24 cellular contexts compared by ENCODE assay signal in the genomic region with DNA sequence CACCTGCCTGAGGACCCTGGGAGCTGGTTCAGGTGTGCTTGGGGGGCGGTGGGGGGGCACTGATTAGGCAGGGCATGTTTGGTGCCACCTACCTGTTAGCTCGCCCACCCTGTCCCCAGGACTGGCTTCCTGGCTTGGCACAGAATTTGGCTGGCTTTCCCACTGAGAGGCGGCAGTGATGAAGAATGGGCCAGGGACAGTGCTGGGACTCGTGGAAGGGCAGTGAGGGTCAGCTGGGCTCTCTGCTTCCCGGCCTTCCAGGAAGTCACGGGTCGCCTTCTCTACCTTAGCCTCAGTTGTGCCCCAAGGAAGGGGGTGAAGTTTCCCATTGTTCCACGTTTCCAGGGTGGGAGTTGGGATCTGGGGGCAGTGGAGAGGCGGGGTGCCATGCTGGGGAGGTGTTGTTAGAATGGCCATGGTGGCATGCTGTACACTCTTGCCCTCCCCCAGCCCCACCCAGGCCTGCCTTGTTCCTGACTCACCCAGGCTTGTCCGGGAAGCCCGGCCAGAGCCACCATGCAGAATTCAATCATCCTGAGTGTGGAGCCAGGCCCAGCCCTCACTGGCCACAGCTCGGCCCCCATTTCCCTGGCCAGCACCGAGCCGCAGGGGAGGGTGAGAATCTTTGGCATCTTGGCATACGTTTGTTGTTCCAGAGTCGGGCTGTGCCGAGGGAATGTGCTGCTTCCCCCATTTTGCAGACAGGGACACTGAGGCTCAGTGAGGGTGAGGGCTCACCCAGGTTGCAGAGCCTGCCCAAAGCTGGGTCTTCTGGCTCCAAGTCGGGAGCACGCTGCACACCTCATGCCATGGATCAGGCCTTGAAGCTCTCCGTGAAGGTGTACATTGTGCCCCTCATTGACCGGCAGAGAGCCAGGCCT. TPM values are rescaled to one million over a fixed set of nuclear protein-coding genes. Genes with fewer than 3 reads are reported as not detected.
DNase-seq lines count a peak whose midpoint lies in the region; ATAC-seq, FAIRE-seq and TF ChIP-seq lines count a peak whose summit lies in the region.
"Had no signal": no experiment of that assay in that cellular context is flagged by ENCODE, and none has a peak within 500 bp of the region (broad histone marks: within the 10 kb centered on the region; RNA-seq: fewer than 3 reads in every experiment).

No MANE protein-coding gene starts in this region.

- H3K79me2 ChIP-seq in H1 (ENCODE audit: control insufficient read depth in 1 of 2, insufficient read depth in 2 of 2, low read length in 2 of 2), result no peaks in the 10 kb centered on the region
- H3K79me2 ChIP-seq in osteoblast (ENCODE audit: insufficient read depth, low read length), result no peaks in the 10 kb centered on the region

- peak overlapping the region; percentile 89; the same call in 1 of the 2 replicates for H2BK15ac ChIP-seq in H1 (ENCODE audit: low read length)

- no peak for ATAC-seq in GM18873 (IDR thresholded peaks at IDR 0.05; ENCODE audit: low FRiP score, unreplicated experiment)
- ATAC-seq: activated CD8-positive, alpha-beta memory T cell treated with anti-CD3 and anti-CD28 coated beads, Interleukin-2, amount 10 ng/mL, durations not matched to agents 7 days and 5 days; activated T-helper 17 cell treated with anti-CD3 and anti-CD28 coated beads, Interleukin-2, amount 50 U/mL, for 72 hours; foreskin keratinocyte had no signal

- no peak for FAIRE-seq in H1 (lab: Jason Lieb, UNC)
- FAIRE-seq in D721Med (lab: Jason Lieb, UNC), result no peak
- FAIRE-seq: endothelial cell of umbilical vein, TTC549 had no signal

- TF ChIP-seq POLR2A in H1 (IDR thresholded peaks at IDR 0.05; ENCODE audit: control extremely low read depth in 1 of 2, low read depth in 2 of 2, low read length in 2 of 2), result no peak

- no peak overlapping the region for H2BK12ac ChIP-seq in H1 (ENCODE audit: low read depth, low read length)

- no peaks in the 10 kb centered on the region for H3K9me3 Mint-ChIP-seq in Calu3 (ENCODE audit: low read depth, unreplicated experiment)
- H3K9me3 Mint-ChIP-seq: activated naive CD8-positive, alpha-beta T cell treated with anti-CD3 and anti-CD28 coated beads, Interleukin-2, amount 10 ng/mL, durations not matched to agents 7 days and 5 days; activated T-helper 17 cell treated with anti-CD3 and anti-CD28 coated beads, Interleukin-2, amount 50 U/mL, for 72 hours had no signal

- no peak overlapping the region for H3K4me3 ChIP-seq in MG63
- no peak overlapping the region for H3K4me3 ChIP-seq in H1 (ENCODE audit: extremely low read depth in 1 of 4, insufficient read depth in 2 of 4, low read depth in 3 of 4, low read length in 4 of 4)
- H3K4me3 ChIP-seq in osteoblast (ENCODE audit: insufficient read depth, low read length), result no peak overlapping the region
- H3K4me3 ChIP-seq in foreskin fibroblast (ENCODE audit: low read depth in 1 of 2, low read length in 2 of 2), result no peak overlapping the region
- H3K4me3 ChIP-seq: breast epithelium, HAP-1 had no signal

- peak overlapping the region; percentile 79 for H4K91ac ChIP-seq in H1 (replicated peaks; ENCODE audit: insufficient read length, low read length)

- H2AFZ ChIP-seq in H1 (ENCODE audit: low read length) (no peak overlapping the region; the same call in 1 of the 2 replicates), osteoblast (ENCODE audit: low read length) (peak overlapping the region; percentile 51)

- WGBS in H1 (ENCODE audit: extremely low coverage in 1 of 2, insufficient coverage in 1 of 2, insufficient read length in 1 of 2, insufficient replicate concordance in 2 of 2, low coverage in 1 of 2, low lambda C conversion rate in 2 of 2, missing lambda C conversion rate in 1 of 2), 2 experiments, result 90% methylated on average over 21 of the region's 21 CpGs; no CpG with 5 or more reads in 1 of the 2 experiments

- H4K8ac ChIP-seq in H1 (ENCODE audit: extremely low read depth, insufficient read depth, low read length), result peak overlapping the region; percentile 31; the same call in 1 of the 2 replicates

- TF ChIP-seq CTCF in Calu3 (IDR thresholded peaks at IDR 0.05; ENCODE audit: unreplicated experiment) (no peak), H1 (IDR thresholded peaks at IDR 0.05; ENCODE audit: control extremely low read depth in 1 of 3, insufficient read depth in 1 of 3, low read depth in 1 of 3, low read length in 3 of 3) (no peak), osteoblast (IDR thresholded peaks at IDR 0.05; ENCODE audit: extremely low read depth, low read depth, low read length) (no peak), D721Med (IDR thresholded peaks at IDR 0.05; ENCODE audit: insufficient read depth, missing control alignments) (no peak), foreskin fibroblast (IDR thresholded peaks at IDR 0.05; ENCODE audit: low read depth, low read length) (no peak)

- no TSS peak for BruUV-seq in Calu3 (replicated peaks; lab: Mats Ljungman, UMichigan)

- no peak overlapping the region for H2BK5ac ChIP-seq in H1 (ENCODE audit: low read depth, low read length)

- H3K23me2 ChIP-seq in H1 (ENCODE audit: low read depth, low read length), result no peaks in the 10 kb centered on the region

- H3K9ac ChIP-seq in H1 (replicated peaks in 1 of 4; ENCODE audit: extremely low read depth in 1 of 4, low read depth in 3 of 4, low read length in 3 of 4), result no peak overlapping the region

- no peak overlapping the region for H3K4ac ChIP-seq in H1 (replicated peaks; ENCODE audit: insufficient read length, low read depth, low read length)

- H3K4me1 Mint-ChIP-seq in Calu3 (ENCODE audit: low read depth, unreplicated experiment), result no peaks in the 10 kb centered on the region
- H3K4me1 Mint-ChIP-seq: activated CD8-positive, alpha-beta memory T cell treated with anti-CD3 and anti-CD28 coated beads, Interleukin-2, amount 10 ng/mL, durations not matched to agents 7 days and 5 days; activated naive CD8-positive, alpha-beta T cell treated with anti-CD3 and anti-CD28 coated beads, Interleukin-2, amount 10 ng/mL, durations not matched to agents 7 days and 5 days; activated T-helper 17 cell treated with anti-CD3 and anti-CD28 coated beads, Interleukin-2, amount 50 U/mL, for 72 hours; IgD-negative memory B cell had no signal

- no peaks in the 10 kb centered on the region for H3K36me3 Mint-ChIP-seq in Calu3 (ENCODE audit: insufficient read depth, unreplicated experiment)
- H3K36me3 Mint-ChIP-seq: activated CD8-positive, alpha-beta memory T cell treated with anti-CD3 and anti-CD28 coated beads, Interleukin-2, amount 10 ng/mL, durations not matched to agents 7 days and 5 days; activated naive CD8-positive, alpha-beta T cell treated with anti-CD3 and anti-CD28 coated beads, Interleukin-2, amount 10 ng/mL, durations not matched to agents 7 days and 5 days; IgD-negative memory B cell had no signal

- H3K4me2 ChIP-seq in H1 (ENCODE audit: insufficient read depth in 1 of 2, low read depth in 2 of 2, low read length in 2 of 2), result no peak overlapping the region
- H3K4me2 ChIP-seq in osteoblast (ENCODE audit: insufficient read depth, low read length), result no peak overlapping the region

- H2BK120ac ChIP-seq in H1 (replicated peaks; ENCODE audit: low read depth, low read length), result no peak overlapping the region

- H3K27me3 ChIP-seq in MG63 (no peaks in the 10 kb centered on the region), H1 (replicated peaks in 1 of 4; ENCODE audit: control insufficient read depth in 3 of 4, extremely low read depth in 1 of 4, insufficient read depth in 3 of 4, low read length in 3 of 4) (no peaks in the 10 kb centered on the region), osteoblast (ENCODE audit: insufficient read depth, low read length) (no peaks in the 10 kb centered on the region)
- H3K27me3 ChIP-seq: breast epithelium, foreskin keratinocyte, neutrophil had no signal

- TF ChIP-seq EP300 in H1 (IDR thresholded peaks at IDR 0.05; ENCODE audit: borderline replicate concordance in 1 of 2, low read depth in 2 of 2, low read length in 2 of 2), result no peak

- H3K36me3 ChIP-seq in MG63 (no peaks in the 10 kb centered on the region), H1 (ENCODE audit: control insufficient read depth in 2 of 4, insufficient read depth in 4 of 4, low read length in 3 of 4) (no peaks in the 10 kb centered on the region), osteoblast (ENCODE audit: insufficient read depth, low read length) (no peaks in the 10 kb centered on the region)
- H3K36me3 ChIP-seq: breast epithelium, HAP-1, neutrophil had no signal

- POLR2A ChIA-PET in H1 (lab: Charles Lee; ENCODE audit: partially characterized antibody), result interaction anchor here (1.2 to 2.7 kb wide), 3 partner anchors 9 to 19 kb away, joined by 3 to 12 read pairs (median 4); no protein-coding TSS in a partner anchor

- no peaks in the 10 kb centered on the region for H3K79me1 ChIP-seq in H1 (ENCODE audit: low read depth, low read length)

- H3K18ac ChIP-seq in H1 (ENCODE audit: extremely low read depth, low read length), result no peak overlapping the region; the same call in 1 of the 2 replicates

- peaks cover 0 to 10% (median 4%) of the 10 kb centered on the region in 4 experiments; a peak in 4 of 7 replicates for H3K4me1 ChIP-seq in H1 (replicated peaks in 1 of 4; ENCODE audit: control insufficient read depth in 3 of 4, insufficient read depth in 4 of 4, low read length in 3 of 4)
- H3K4me1 ChIP-seq in osteoblast (ENCODE audit: insufficient read depth, low read length), result peaks cover 18% of the 10 kb centered on the region
- H3K4me1 ChIP-seq: breast epithelium, foreskin keratinocyte, HAP-1 had no signal

- H3K23ac ChIP-seq in H1 (ENCODE audit: insufficient read length), result no peak overlapping the region

- H3K9me3 ChIP-seq in MG63 (no peaks in the 10 kb centered on the region), H1 (ENCODE audit: insufficient read depth in 2 of 2, low read depth in 1 of 2, low read length in 1 of 2) (no peaks in the 10 kb centered on the region), osteoblast (ENCODE audit: low read depth, low read length) (no peaks in the 10 kb centered on the region)
- H3K9me3 ChIP-seq: breast epithelium, HAP-1, neutrophil had no signal

- H4K5ac ChIP-seq in H1 (ENCODE audit: insufficient read length, low read depth, low read length), result no peak overlapping the region

- H4K20me1 ChIP-seq in H1 (replicated peaks in 1 of 2; ENCODE audit: control insufficient read depth in 1 of 2, insufficient read depth in 2 of 2, low read length in 2 of 2) (no peaks in the 10 kb centered on the region), osteoblast (ENCODE audit: insufficient read depth, low read length) (no peaks in the 10 kb centered on the region)

- no peak overlapping the region for H3K14ac ChIP-seq in H1 (ENCODE audit: insufficient read length)

- no peaks in the 10 kb centered on the region for H3K27me3 Mint-ChIP-seq in Calu3 (ENCODE audit: unreplicated experiment)
- H3K27me3 Mint-ChIP-seq: activated naive CD8-positive, alpha-beta T cell treated with anti-CD3 and anti-CD28 coated beads, Interleukin-2, amount 10 ng/mL, durations not matched to agents 7 days and 5 days; activated T-helper 17 cell treated with anti-CD3 and anti-CD28 coated beads, Interleukin-2, amount 50 U/mL, for 72 hours had no signal

- H3K27ac Mint-ChIP-seq in Calu3 (ENCODE audit: unreplicated experiment), result no peak overlapping the region
- H3K27ac Mint-ChIP-seq: activated CD8-positive, alpha-beta memory T cell treated with anti-CD3 and anti-CD28 coated beads, Interleukin-2, amount 10 ng/mL, durations not matched to agents 7 days and 5 days; activated naive CD8-positive, alpha-beta T cell treated with anti-CD3 and anti-CD28 coated beads, Interleukin-2, amount 10 ng/mL, durations not matched to agents 7 days and 5 days; activated T-helper 17 cell treated with anti-CD3 and anti-CD28 coated beads, Interleukin-2, amount 50 U/mL, for 72 hours had no signal

- H3K27ac ChIP-seq in H1 (ENCODE audit: low read depth, low read length) (no peak overlapping the region; the same call in 1 of the 2 replicates), osteoblast (ENCODE audit: low read depth, low read length) (peak overlapping the region; percentile 12)
- H3K27ac ChIP-seq: breast epithelium, foreskin keratinocyte, neutrophil had no signal

- DNase-seq in Calu3 (peak; percentile 24), MG63 (peak; percentile 91), H1 (ENCODE audit: low read depth in 1 of 2, low spot score in 2 of 2) (no peak), osteoblast (ENCODE audit: insufficient read length, low spot score, missing footprints) (peak; percentile 95), D721Med (ENCODE audit: insufficient read length, low spot score) (no peak), T-helper 1 cell (no peak), foreskin fibroblast (no peak)
- DNase-seq: activated CD4-positive, alpha-beta T cell treated with anti-CD3 and anti-CD28 coated beads for 4 hours; activated CD8-positive, alpha-beta memory T cell treated with anti-CD3 and anti-CD28 coated beads, Interleukin-2, amount 10 ng/mL, durations not matched to agents 7 days and 5 days; activated naive CD8-positive, alpha-beta T cell treated with anti-CD3 and anti-CD28 coated beads, Interleukin-2, amount 10 ng/mL, durations not matched to agents 7 days and 5 days; dermis blood vessel endothelial cell; foreskin keratinocyte; NCI-H187 treated with DMSO at 0.1 percent for 48 hours; NCI-H446; retina; RPMI8226 had no signal

- intact Hi-C loops in Calu3 (cut with micrococcal nuclease; ENCODE audit: unreplicated experiment), result no loop called here

- H2AK5ac ChIP-seq in H1 (ENCODE audit: low read depth, low read length), result no peak overlapping the region

- H3K4me3 Mint-ChIP-seq in Calu3 (ENCODE audit: low read depth, unreplicated experiment), result no peak overlapping the region
- H3K4me3 Mint-ChIP-seq: activated CD8-positive, alpha-beta memory T cell treated with anti-CD3 and anti-CD28 coated beads, Interleukin-2, amount 10 ng/mL, durations not matched to agents 7 days and 5 days; activated naive CD8-positive, alpha-beta T cell treated with anti-CD3 and anti-CD28 coated beads, Interleukin-2, amount 10 ng/mL, durations not matched to agents 7 days and 5 days; activated T-helper 17 cell treated with anti-CD3 and anti-CD28 coated beads, Interleukin-2, amount 50 U/mL, for 72 hours had no signal

- CTCF ChIA-PET in Calu3 (lab: Charles Lee) (no interaction called here), H1 (lab: Charles Lee; ENCODE audit: partially characterized antibody) (interaction anchor here (0.6 to 3.0 kb wide), 14 partner anchors 9 to 215 kb away, joined by 3 to 14 read pairs (median 4); no protein-coding TSS in a partner anchor)

- TF ChIP-seq RAD21 in H1 (IDR thresholded peaks at IDR 0.05 in 1 of 2, conservative IDR thresholded peaks at IDR 0.05 in 1 of 2; ENCODE audit: low read depth in 2 of 2, low read length in 2 of 2), result no peak

- H2BK20ac ChIP-seq in H1 (ENCODE audit: low read length), result no peak overlapping the region

- no peak overlapping the region for H3K56ac ChIP-seq in H1 (replicated peaks; ENCODE audit: insufficient read length, low read depth, low read length)

RNA-seq across cellular contexts. Expression of a gene that starts 21.9 kb away (rescaled TPM):
- total RNA-seq in Calu3 (2022), result 0.20 TPM in 1 of 2 replicates, not detected in the other
- 0.33 TPM in 1 of 2 replicates, not detected in the other for total RNA-seq in MG63 (2014; rRNA removed; shearing (Covaris generic); ENCODE audit: low replicate concordance)
- 3.0 and 3.3 TPM in 2 replicates for total RNA-seq in H1 (2021; fragmentation: NEBNext Ultra II Directional; extraction: Animal tissue kit (Norgen Biotek cat#: 25700))
- polyA plus RNA-seq in H1 (2011; rRNA removed), result 1.0 and 2.2 TPM in 2 replicates
- 1.6 TPM for polyA plus RNA-seq in H1 (2011; cell fraction: cytosol; rRNA removed)
- polyA plus RNA-seq in H1 (2011; cell fraction: nucleus; rRNA removed), result 10.5 TPM
- 1.7 to 2.0 TPM (median 1.9 TPM) in 4 replicates for polyA plus RNA-seq in H1 (2012, experiment 1 of 2)
- polyA plus RNA-seq in H1 (2012, experiment 2 of 2), result 0.84 TPM
- 0.75 TPM for polyA plus RNA-seq in H1 (2013, experiment 1 of 2)
- 0.68 TPM for polyA plus RNA-seq in H1 (2013, experiment 2 of 2)
- polyA minus RNA-seq in H1 (2011; rRNA and poly(A)+ RNA removed), result 1.8 and 3.0 TPM in 2 replicates
- 0.59 TPM for polyA minus RNA-seq in H1 (2011; cell fraction: cytosol; rRNA and poly(A)+ RNA removed)
- 8.6 TPM for polyA minus RNA-seq in H1 (2011; cell fraction: nucleus; rRNA and poly(A)+ RNA removed)
- 1.2 and 1.8 TPM in 2 replicates for total RNA-seq in osteoblast
- total RNA-seq: activated CD8-positive, alpha-beta memory T cell treated with anti-CD3 and anti-CD28 coated beads, Interleukin-2, amount 10 ng/mL, durations not matched to agents 7 days and 5 days; activated naive CD8-positive, alpha-beta T cell treated with anti-CD3 and anti-CD28 coated beads, Interleukin-2, amount 10 ng/mL, durations not matched to agents 7 days and 5 days; activated T-helper 17 cell treated with anti-CD3 and anti-CD28 coated beads, Interleukin-2, amount 50 U/mL, for 72 hours; dermis blood vessel endothelial cell; endothelial cell of umbilical vein; foreskin keratinocyte had no signal
- polyA plus RNA-seq: endothelial cell of umbilical vein, foreskin keratinocyte, IgD-negative memory B cell had no signal

RNA-seq across cellular contexts. Expression of a gene that starts 34.2 kb away (rescaled TPM):
- total RNA-seq in Calu3 (2022), result not detected in 2 replicates
- total RNA-seq in MG63 (2014; rRNA removed; shearing (Covaris generic); ENCODE audit: low replicate concordance), result 1.1 TPM in 1 of 2 replicates, not detected in the other
- total RNA-seq in H1 (2021; fragmentation: NEBNext Ultra II Directional; extraction: Animal tissue kit (Norgen Biotek cat#: 25700)), result 28.8 and 31.5 TPM in 2 replicates
- 40.7 and 67.4 TPM in 2 replicates for polyA plus RNA-seq in H1 (2011; rRNA removed)
- 38.3 TPM for polyA plus RNA-seq in H1 (2011; cell fraction: cytosol; rRNA removed)
- 98.5 TPM for polyA plus RNA-seq in H1 (2011; cell fraction: nucleus; rRNA removed)
- polyA plus RNA-seq in H1 (2012, experiment 1 of 2), result 29.4 to 44.2 TPM (median 42.1 TPM) in 4 replicates
- 35.2 TPM for polyA plus RNA-seq in H1 (2012, experiment 2 of 2)
- polyA plus RNA-seq in H1 (2013, experiment 1 of 2), result 26.2 TPM
- 24.4 TPM for polyA plus RNA-seq in H1 (2013, experiment 2 of 2)
- 12.0 and 13.2 TPM in 2 replicates for polyA minus RNA-seq in H1 (2011; rRNA and poly(A)+ RNA removed)
- polyA minus RNA-seq in H1 (2011; cell fraction: cytosol; rRNA and poly(A)+ RNA removed), result 20.3 TPM
- polyA minus RNA-seq in H1 (2011; cell fraction: nucleus; rRNA and poly(A)+ RNA removed), result 32.0 TPM
- 21.2 and 44.5 TPM in 2 replicates for total RNA-seq in osteoblast
- total RNA-seq: activated CD8-positive, alpha-beta memory T cell treated with anti-CD3 and anti-CD28 coated beads, Interleukin-2, amount 10 ng/mL, durations not matched to agents 7 days and 5 days; activated naive CD8-positive, alpha-beta T cell treated with anti-CD3 and anti-CD28 coated beads, Interleukin-2, amount 10 ng/mL, durations not matched to agents 7 days and 5 days; activated T-helper 17 cell treated with anti-CD3 and anti-CD28 coated beads, Interleukin-2, amount 50 U/mL, for 72 hours; dermis blood vessel endothelial cell; endothelial cell of umbilical vein; foreskin keratinocyte had no signal
- polyA plus RNA-seq: endothelial cell of umbilical vein, foreskin keratinocyte, IgD-negative memory B cell had no signal

Comparison
In these comparisons a context has a peak if more than half of its experiments do, and no peak if none do; other contexts are left out.
1. DNase-seq: peak in Calu3 (single experiment), MG63 (single experiment) and osteoblast (single experiment); none in H1 (0 of 2), D721Med (single experiment), T-helper 1 cell (0 of 5) and foreskin fibroblast (0 of 2).
2. RNA of a gene that starts 34.2 kb away (total RNA-seq): 21.2 to 44.5 TPM in osteoblast and 28.8 to 31.5 TPM in H1; 1.1 TPM in MG63 and not detected in Calu3; every median in the first group is over 10 times any median in the second.